Comparison of ENCODE assay signal across 1 cellular context in genomic region chr9:7977586-7977985, GRCh38.
TF ChIP-seq lines count a peak whose summit lies in the region.

No MANE protein-coding gene starts in this region.

TF ChIP-seq in GM12878, 131 proteins besides CTCF, POLR2A, EP300 and RAD21 (continued from another document):
- no peak for TF ChIP-seq MLLT1 (IDR thresholded peaks at IDR 0.05)
- no peak for TF ChIP-seq RUNX3 (IDR thresholded peaks at IDR 0.05; ENCODE audit: low read length)
- no peak for TF ChIP-seq LARP7 (IDR thresholded peaks at IDR 0.05)
